In genomic region chr14:51360592-51360991, GRCh38 we compare ENCODE assay signal across 2 cellular contexts.
TF ChIP-seq lines count a peak whose summit lies in the region.

No MANE protein-coding gene starts in this region.

TF ChIP-seq in IMR-90, 13 proteins besides CTCF, POLR2A, EP300 and RAD21:
- TF ChIP-seq NFE2L2 (IDR thresholded peaks at IDR 0.05; ENCODE audit: low read depth, low read length) (no peak), BHLHE40 (IDR thresholded peaks at IDR 0.05; ENCODE audit: low read depth, low read length) (no peak), USF2 (IDR thresholded peaks at IDR 0.05; ENCODE audit: low read depth, low read length) (no peak), FOS (IDR thresholded peaks at IDR 0.05; ENCODE audit: low read depth, low read length) (no peak), ELK1 (IDR thresholded peaks at IDR 0.05; ENCODE audit: borderline replicate concordance, low read depth, low read length) (no peak), CHD1 (IDR thresholded peaks at IDR 0.05; ENCODE audit: low read depth, low read length) (no peak), RFX5 (IDR thresholded peaks at IDR 0.05; ENCODE audit: low read depth, low read length) (no peak), SMC3 (IDR thresholded peaks at IDR 0.05; ENCODE audit: low read depth, low read length) (no peak), RCOR1 (IDR thresholded peaks at IDR 0.05; ENCODE audit: insufficient replicate concordance, low read length) (no peak), MAZ (IDR thresholded peaks at IDR 0.05; ENCODE audit: borderline replicate concordance, low read depth, low read length) (no peak), CEBPB (IDR thresholded peaks at IDR 0.05; ENCODE audit: low read depth, low read length) (no peak), MXI1 (IDR thresholded peaks at IDR 0.05; ENCODE audit: borderline replicate concordance, low read depth, low read length) (no peak), MAFK (IDR thresholded peaks at IDR 0.05; ENCODE audit: low read depth, low read length) (no peak)

TF ChIP-seq in endothelial cell of umbilical vein, 7 proteins besides CTCF, POLR2A, EP300 and RAD21:
- TF ChIP-seq POLR2AphosphoS5 (IDR thresholded peaks at IDR 0.05; ENCODE audit: insufficient read depth, low read depth, low read length) (no peak), MAX (IDR thresholded peaks at IDR 0.05; ENCODE audit: insufficient read depth, insufficient read length) (no peak), FOS (IDR thresholded peaks at IDR 0.05; ENCODE audit: borderline replicate concordance, insufficient read depth, low read length) (no peak), GATA2 (IDR thresholded peaks at IDR 0.05; ENCODE audit: insufficient read depth, insufficient read length, low read depth, low read length) (no peak)
